ENCODE assay signal across 13 cellular contexts in genomic region chr10:1154531-1154930, GRCh38.
"Had no signal": no experiment of that assay in that cellular context is flagged by ENCODE, and none has a peak within 500 bp of the region (broad histone marks: within the 10 kb centered on the region; RNA-seq: fewer than 3 reads in every experiment).

No MANE protein-coding gene starts in this region.

- H3K36me3 ChIP-seq: cardiac muscle cell, gastrocnemius medialis, heart right ventricle, upper lobe of right lung had no signal

- H3K36me3 Mint-ChIP-seq: stimulated activated naive B cell treated with anti-CD40 and anti-IgM and Interleukin-4, amounts not matched to agents 10 μg/mL and 1 μg/mL and 100 μg/mL, for 72 hours had no signal

- H3K4me1 Mint-ChIP-seq: stimulated activated naive B cell treated with anti-CD40 and anti-IgM and Interleukin-4, amounts not matched to agents 10 μg/mL and 1 μg/mL and 100 μg/mL, for 72 hours had no signal

- H3K27me3 ChIP-seq: cardiac muscle cell, gastrocnemius medialis, upper lobe of right lung had no signal

- H3K4me3 ChIP-seq: cardiac muscle cell, gastrocnemius medialis, heart right ventricle, smooth muscle cell, upper lobe of right lung had no signal

- H3K4me3 Mint-ChIP-seq: activated naive CD4-positive, alpha-beta T cell treated with anti-CD3 and anti-CD28 coated beads for 36 hours; activated T-cell treated with anti-CD3 and anti-CD28 coated beads, Interleukin-2, amount 50 U/mL, for 72 hours; stimulated activated naive B cell treated with anti-CD40 and anti-IgM and Interleukin-4, amounts not matched to agents 10 μg/mL and 1 μg/mL and 100 μg/mL, for 72 hours; T-helper 1 cell treated with Interleukin-12 subunit alpha and Interleukin-12 subunit beta and Interleukin-4 antibody, amounts not matched to agents 30 μg/mL and 1 μg/mL, for 36 hours had no signal

- ATAC-seq: activated T-cell treated with anti-CD3 and anti-CD28 coated beads, Interleukin-2, amount 50 U/mL, for 72 hours; gastrocnemius medialis; heart right ventricle; stimulated activated naive B cell treated with anti-CD40 and anti-IgM and Interleukin-4, amounts not matched to agents 10 μg/mL and 1 μg/mL and 100 μg/mL, for 72 hours; upper lobe of right lung had no signal

- DNase-seq: activated CD4-positive, alpha-beta T cell treated with anti-CD3 and anti-CD28 coated beads, Interleukin-2, amount 50 U/mL, for 1 hour; activated naive CD4-positive, alpha-beta T cell treated with anti-CD3 and anti-CD28 coated beads for 36 hours; activated T-cell treated with anti-CD3 and anti-CD28 coated beads, Interleukin-2, amount 50 U/mL, for 72 hours; effector CD8-positive, alpha-beta T cell; gastrocnemius medialis; stimulated activated CD4-positive, alpha-beta T cell treated with anti-CD3 and anti-CD28 coated beads, Interleukin-1b, Interleukin-23, amount 100 ng/mL, for 48 hours; stimulated activated naive B cell treated with anti-CD40 and anti-IgM and Interleukin-4, amounts not matched to agents 10 μg/mL and 1 μg/mL and 100 μg/mL, for 72 hours; substantia nigra; upper lobe of right lung had no signal

- H3K4me1 ChIP-seq: gastrocnemius medialis, upper lobe of right lung had no signal

- H3K9me3 Mint-ChIP-seq: activated naive CD4-positive, alpha-beta T cell treated with anti-CD3 and anti-CD28 coated beads for 36 hours; activated T-cell treated with anti-CD3 and anti-CD28 coated beads, Interleukin-2, amount 50 U/mL, for 72 hours; stimulated activated naive B cell treated with anti-CD40 and anti-IgM and Interleukin-4, amounts not matched to agents 10 μg/mL and 1 μg/mL and 100 μg/mL, for 72 hours; T-helper 1 cell treated with Interleukin-12 subunit alpha and Interleukin-12 subunit beta and Interleukin-4 antibody, amounts not matched to agents 30 μg/mL and 1 μg/mL, for 36 hours had no signal

- H3K27ac Mint-ChIP-seq: activated naive CD4-positive, alpha-beta T cell treated with anti-CD3 and anti-CD28 coated beads for 36 hours; activated T-cell treated with anti-CD3 and anti-CD28 coated beads, Interleukin-2, amount 50 U/mL, for 72 hours; stimulated activated naive B cell treated with anti-CD40 and anti-IgM and Interleukin-4, amounts not matched to agents 10 μg/mL and 1 μg/mL and 100 μg/mL, for 72 hours; T-helper 1 cell treated with Interleukin-12 subunit alpha and Interleukin-12 subunit beta and Interleukin-4 antibody, amounts not matched to agents 30 μg/mL and 1 μg/mL, for 36 hours had no signal

- H3K9me3 ChIP-seq: gastrocnemius medialis, heart right ventricle, upper lobe of right lung had no signal

- H3K27ac ChIP-seq: cardiac muscle cell, gastrocnemius medialis, heart right ventricle, upper lobe of right lung had no signal

- H3K4me2 ChIP-seq: smooth muscle cell had no signal
